Comparison of ENCODE assay signal across 14 cellular contexts in the genomic region with DNA sequence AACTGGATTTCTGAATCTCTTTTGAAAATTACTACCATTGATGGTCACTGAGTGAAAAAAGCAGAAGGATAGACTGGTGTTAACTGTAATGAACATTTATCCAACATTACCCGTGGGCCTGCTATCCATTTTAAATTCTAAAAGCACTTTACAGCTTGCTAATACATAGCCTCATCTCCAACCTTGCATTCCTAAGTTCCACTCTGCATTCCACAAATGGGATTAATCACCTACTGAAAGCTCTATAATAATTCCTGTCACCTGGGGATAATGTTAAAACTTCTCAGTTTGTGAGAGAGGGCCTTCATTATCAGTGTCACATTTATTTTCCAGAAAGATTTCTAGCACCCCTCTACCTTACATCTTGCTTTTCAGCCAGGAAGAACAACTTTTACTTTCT.
DNase-seq lines count a peak whose midpoint lies in the region; ATAC-seq and TF ChIP-seq lines count a peak whose summit lies in the region.
"Had no signal": no experiment of that assay in that cellular context is flagged by ENCODE, and none has a peak within 500 bp of the region (broad histone marks: within the 10 kb centered on the region; RNA-seq: fewer than 3 reads in every experiment).

No MANE protein-coding gene starts in this region.

- no peaks in the 10 kb centered on the region for H3K9me3 ChIP-seq in RWPE2 (ENCODE audit: severe bottlenecking)
- H3K9me3 ChIP-seq: HAP-1, SJCRH30 had no signal

- peaks cover 22% of the 10 kb centered on the region for H3K4me1 ChIP-seq in RWPE2 (ENCODE audit: insufficient read depth, poor library complexity, severe bottlenecking)

- peaks cover 54% of the 10 kb centered on the region for H3K36me3 Mint-ChIP-seq in stimulated activated naive CD8-positive, alpha-beta T cell treated with anti-CD3 and anti-CD28 coated beads, Interleukin-15, Interleukin-2, amounts not matched to agents 100 ng/mL and 50 ng/mL, for 24 hours (ENCODE audit: low read depth)
- peaks cover 61% of the 10 kb centered on the region for H3K36me3 Mint-ChIP-seq in dendritic cell treated with granulocyte-macrophage colony-stimulating factor and Interleukin-4, amounts not matched to agents 40 ng/mL and 50 ng/mL, for 4 days (ENCODE audit: low read depth)

- no peak for TF ChIP-seq CTCF in RWPE2 (IDR thresholded peaks at IDR 0.05; ENCODE audit: poor library complexity, severe bottlenecking)

- no peaks in the 10 kb centered on the region for H3K36me3 ChIP-seq in RWPE2 (ENCODE audit: low read depth)
- H3K36me3 ChIP-seq: HAP-1, SJCRH30 had no signal

- H3K9me3 Mint-ChIP-seq in stimulated activated naive CD8-positive, alpha-beta T cell treated with anti-CD3 and anti-CD28 coated beads, Interleukin-15, Interleukin-2, amounts not matched to agents 100 ng/mL and 50 ng/mL, for 24 hours = no peaks in the 10 kb centered on the region
- peaks cover 8% of the 10 kb centered on the region for H3K9me3 Mint-ChIP-seq in dendritic cell treated with granulocyte-macrophage colony-stimulating factor and Interleukin-4, amounts not matched to agents 40 ng/mL and 50 ng/mL, for 4 days

- intact Hi-C loops in dendritic cell treated with granulocyte-macrophage colony-stimulating factor and Interleukin-4, amounts not matched to agents 40 ng/mL and 50 ng/mL, for 4 days (cut with micrococcal nuclease) = no loop called here

- H3K4me3 Mint-ChIP-seq in stimulated activated naive CD8-positive, alpha-beta T cell treated with anti-CD3 and anti-CD28 coated beads, Interleukin-15, Interleukin-2, amounts not matched to agents 100 ng/mL and 50 ng/mL, for 24 hours = peak overlapping the region; percentile 75
- no peak overlapping the region for H3K4me3 Mint-ChIP-seq in dendritic cell treated with granulocyte-macrophage colony-stimulating factor and Interleukin-4, amounts not matched to agents 40 ng/mL and 50 ng/mL, for 4 days

- DNase-seq in stimulated activated naive CD8-positive, alpha-beta T cell treated with anti-CD3 and anti-CD28 coated beads, Interleukin-15, Interleukin-2, amounts not matched to agents 100 U/mL and 50 U/mL, for 24 hours = no peak
- no peak for DNase-seq in RWPE2 (ENCODE audit: low spot score)
- DNase-seq in activated CD4-positive, CD25-positive, alpha-beta regulatory T cell treated with anti-CD3 and anti-CD28 coated beads, Interleukin-2, amount 50 U/mL, for 72 hours = no peak
- no peak for DNase-seq in NCI-H446 (lab: John Stamatoyannopoulos, UW)
- DNase-seq: activated CD4-positive, alpha-beta T cell treated with anti-CD3 and anti-CD28 coated beads for 1 hour; NCI-H510A; retina; stimulated activated naive CD4-positive, alpha-beta T cell treated with Interleukin-2 at 50 U/mL for 16 hours had no signal

- no peak overlapping the region for H3K27ac ChIP-seq in RWPE2 (ENCODE audit: poor library complexity, severe bottlenecking)
- H3K27ac ChIP-seq: SJCRH30 had no signal

- no peaks in the 10 kb centered on the region for H3K27me3 ChIP-seq in RWPE2 (ENCODE audit: insufficient read depth, poor library complexity, severe bottlenecking)
- H3K27me3 ChIP-seq: SJCRH30 had no signal

- H3K27ac Mint-ChIP-seq in stimulated activated naive CD8-positive, alpha-beta T cell treated with anti-CD3 and anti-CD28 coated beads, Interleukin-15, Interleukin-2, amounts not matched to agents 100 ng/mL and 50 ng/mL, for 24 hours = peak overlapping the region; percentile 89
- H3K27ac Mint-ChIP-seq in dendritic cell treated with granulocyte-macrophage colony-stimulating factor and Interleukin-4, amounts not matched to agents 40 ng/mL and 50 ng/mL, for 4 days = peak overlapping the region; percentile 60

- H3K4me3 ChIP-seq in RWPE2 (ENCODE audit: severe bottlenecking) = no peak overlapping the region
- H3K4me3 ChIP-seq: HAP-1, SJCRH30 had no signal

- no peaks in the 10 kb centered on the region for H3K27me3 Mint-ChIP-seq in stimulated activated naive CD8-positive, alpha-beta T cell treated with anti-CD3 and anti-CD28 coated beads, Interleukin-15, Interleukin-2, amounts not matched to agents 100 ng/mL and 50 ng/mL, for 24 hours
- no peaks in the 10 kb centered on the region for H3K27me3 Mint-ChIP-seq in dendritic cell treated with granulocyte-macrophage colony-stimulating factor and Interleukin-4, amounts not matched to agents 40 ng/mL and 50 ng/mL, for 4 days

- peaks cover 95% of the 10 kb centered on the region for H3K4me1 Mint-ChIP-seq in stimulated activated naive CD8-positive, alpha-beta T cell treated with anti-CD3 and anti-CD28 coated beads, Interleukin-15, Interleukin-2, amounts not matched to agents 100 ng/mL and 50 ng/mL, for 24 hours (ENCODE audit: low read depth)
- H3K4me1 Mint-ChIP-seq in dendritic cell treated with granulocyte-macrophage colony-stimulating factor and Interleukin-4, amounts not matched to agents 40 ng/mL and 50 ng/mL, for 4 days (ENCODE audit: low read depth) = peaks cover 45% of the 10 kb centered on the region

- ATAC-seq in stimulated activated naive CD8-positive, alpha-beta T cell treated with anti-CD3 and anti-CD28 coated beads, Interleukin-15, Interleukin-2, amounts not matched to agents 100 U/mL and 50 U/mL, for 24 hours = no peak
- peak; percentile 57 for ATAC-seq in RWPE2 (ENCODE audit: low read depth)
- no peak for ATAC-seq in GM19351 (IDR thresholded peaks at IDR 0.05; ENCODE audit: unreplicated experiment)
- no peak for ATAC-seq in HG02798 (IDR thresholded peaks at IDR 0.05; ENCODE audit: poor library complexity, unreplicated experiment)
